ENCODE assay signal across 15 cellular contexts in the genomic region with DNA sequence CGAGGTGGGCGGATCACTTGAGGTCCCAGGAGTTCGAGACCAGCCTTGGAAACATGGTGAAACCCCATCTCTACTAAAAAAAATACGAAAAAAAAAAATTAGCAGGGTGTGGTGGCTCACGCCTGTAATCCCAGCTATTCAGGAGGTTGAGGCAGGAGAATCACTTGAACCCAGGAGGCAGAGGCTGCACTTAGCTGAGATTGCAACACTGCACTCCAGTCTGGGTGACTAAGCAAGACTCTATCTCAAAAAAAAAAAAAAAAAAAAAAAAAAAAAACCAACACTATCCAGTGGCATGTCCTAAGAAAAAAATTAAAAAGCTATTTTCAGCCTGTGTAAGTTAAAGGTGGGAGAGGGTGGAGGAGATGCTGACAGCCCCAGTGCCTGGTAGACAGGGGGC.
"Had no signal": no experiment of that assay in that cellular context is flagged by ENCODE, and none has a peak within 500 bp of the region (broad histone marks: within the 10 kb centered on the region; RNA-seq: fewer than 3 reads in every experiment).

No MANE protein-coding gene starts in this region.

- H3K4me3 ChIP-seq: body of pancreas, gastrocnemius medialis, heart right ventricle, right atrium auricular region had no signal

- H3K9me3 ChIP-seq: body of pancreas, gastrocnemius medialis, heart right ventricle, right atrium auricular region had no signal

- H3K27ac ChIP-seq: body of pancreas, gastrocnemius medialis, heart right ventricle, right atrium auricular region had no signal

- H3K36me3 ChIP-seq: gastrocnemius medialis, heart right ventricle, right atrium auricular region had no signal

- H3K27me3 ChIP-seq: body of pancreas, gastrocnemius medialis, heart right ventricle, right atrium auricular region had no signal

- ATAC-seq: activated CD4-positive, CD25-positive, alpha-beta regulatory T cell treated with anti-CD3 and anti-CD28 coated beads, Interleukin-2, amount 50 U/mL, for 24 hours; body of pancreas; gastrocnemius medialis; heart right ventricle; left lobe of liver; natural killer cell treated with Interleukin-12 subunit alpha and Interleukin-12 subunit beta and Interleukin-15 and Interleukin-18, amount 100 ng/mL, for 72 hours; stimulated activated naive B cell treated with anti-CD40 and anti-IgM and Interleukin-4, amounts not matched to agents 10 μg/mL and 1 μg/mL and 100 μg/mL, for 72 hours had no signal

- H3K4me1 ChIP-seq: gastrocnemius medialis, right atrium auricular region had no signal

- DNase-seq: activated CD4-positive, alpha-beta memory T cell treated with anti-CD3 and anti-CD28 coated beads for 36 hours; activated CD8-positive, alpha-beta memory T cell treated with anti-CD3 and anti-CD28 coated beads, Interleukin-2, amount 50 U/mL, for 4 hours; activated naive CD4-positive, alpha-beta T cell treated with anti-CD3 and anti-CD28 coated beads for 36 hours; body of pancreas; cerebellar nuclear complex; dermis blood vessel endothelial cell; gastrocnemius medialis; heart right ventricle; islet precursor cell; nucleus accumbens; stimulated activated naive B cell treated with anti-CD40 and anti-IgM and Interleukin-4, amounts not matched to agents 10 μg/mL and 1 μg/mL and 100 μg/mL, for 72 hours had no signal
